ENCODE assay signal across 1 cellular context in the genomic region with DNA sequence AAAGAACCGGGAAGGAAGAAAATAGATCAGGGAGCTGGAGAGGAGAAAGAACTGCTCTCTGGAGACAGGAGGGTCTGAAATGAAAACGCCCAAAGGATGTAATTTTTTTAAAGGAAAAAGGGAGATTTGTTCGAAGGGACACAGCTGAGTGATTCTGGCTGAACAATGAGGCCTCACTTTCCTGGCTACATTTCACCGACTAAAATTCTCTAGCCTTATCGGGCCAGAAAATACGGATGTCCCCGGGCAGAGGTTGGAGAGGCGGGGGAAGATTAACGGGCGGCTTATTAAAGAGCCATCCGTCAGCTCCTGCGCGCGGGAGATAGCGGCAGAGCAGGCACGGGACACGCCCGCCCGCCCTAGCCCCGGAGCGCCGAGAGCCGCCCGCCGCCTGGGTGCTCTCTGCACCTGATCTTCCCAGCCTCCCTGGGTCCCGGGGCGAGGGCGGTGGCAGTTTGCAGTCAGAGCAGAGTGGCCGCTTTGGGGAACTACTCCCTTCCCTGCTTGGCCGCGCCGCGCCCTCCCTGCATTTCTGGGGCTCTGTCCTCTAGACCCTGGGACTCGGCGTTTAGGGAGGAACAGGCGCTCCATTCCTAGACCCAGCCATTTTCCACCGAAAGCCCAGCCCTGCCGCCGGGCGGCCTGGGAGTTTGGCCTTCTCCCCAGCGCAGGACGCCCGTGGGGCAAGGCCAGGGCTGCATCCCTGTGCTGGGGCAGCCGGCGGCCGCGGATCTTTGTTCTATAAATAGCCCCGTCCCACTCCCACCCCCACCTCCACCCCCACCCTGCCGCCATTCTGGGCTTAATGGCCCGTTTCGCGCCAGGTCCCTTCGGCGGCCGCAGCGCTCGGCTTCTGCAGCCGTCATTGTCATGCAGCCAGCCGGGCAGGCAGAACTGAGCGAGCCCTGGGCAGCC.
TF ChIP-seq lines count a peak whose summit lies in the region.

No MANE protein-coding gene starts in this region.

TF ChIP-seq in GM12878, 131 proteins besides CTCF, POLR2A, EP300 and RAD21:
- TF ChIP-seq FOXK2 (IDR thresholded peaks at IDR 0.05): no peak
- TF ChIP-seq SMARCA5 (IDR thresholded peaks at IDR 0.05): no peak
- TF ChIP-seq SIX5 (IDR thresholded peaks at IDR 0.05; ENCODE audit: low read depth, low read length, severe bottlenecking): no peak
- TF ChIP-seq HSF1 (IDR thresholded peaks at IDR 0.05; ENCODE audit: low read depth, low read length): no peak
- TF ChIP-seq BHLHE40 (IDR thresholded peaks at IDR 0.05; ENCODE audit: borderline replicate concordance in 1 of 2, low read depth in 2 of 2, low read length in 1 of 2): peak in 1 of 2 experiments; percentile 25; a peak in 1 of 4 replicates
- TF ChIP-seq SUZ12 (IDR thresholded peaks at IDR 0.05; ENCODE audit: unreplicated experiment): peak; percentile 33
- no peak for TF ChIP-seq SPI1 (IDR thresholded peaks at IDR 0.05; ENCODE audit: borderline replicate concordance, insufficient read depth, low read depth, low read length)
- no peak for TF ChIP-seq SREBF1 (IDR thresholded peaks at IDR 0.05; ENCODE audit: low read length)
